In genomic region chr1:7561331-7561921, GRCh38 we compare ENCODE assay signal across 9 cellular contexts.
A peak's percentile ranks its signal among the peaks of the same experiment; 100 is the strongest.
DNase-seq lines count a peak whose midpoint lies in the region; ATAC-seq and TF ChIP-seq lines count a peak whose summit lies in the region.
"Had no signal": no experiment of that assay in that cellular context is flagged by ENCODE, and none has a peak within 500 bp of the region (broad histone marks: within the 10 kb centered on the region; RNA-seq: fewer than 3 reads in every experiment).

No MANE protein-coding gene starts in this region.

- no peaks in the 10 kb centered on the region for H3K4me1 Mint-ChIP-seq in activated T-cell treated with anti-CD3 and anti-CD28 coated beads, Interleukin-2, amount 50 U/mL, for 72 hours (ENCODE audit: low read depth)
- H3K4me1 Mint-ChIP-seq in activated T-cell treated with anti-CD3 and anti-CD28 coated beads, Interleukin-2, amount 50 U/mL, for 24 hours (ENCODE audit: low read depth): no peaks in the 10 kb centered on the region
- no peaks in the 10 kb centered on the region for H3K4me1 Mint-ChIP-seq in naive thymus-derived CD4-positive, alpha-beta T cell

- ATAC-seq in activated T-cell treated with anti-CD3 and anti-CD28 coated beads, Interleukin-2, amount 50 U/mL, for 72 hours (replicated peaks in 1 of 2): peak; percentile 45 to 50
- peak; percentile 51 for ATAC-seq in foreskin keratinocyte
- peak; percentile 36 for ATAC-seq in stimulated activated naive CD8-positive, alpha-beta T cell treated with anti-CD3 and anti-CD28 coated beads, Interleukin-15, Interleukin-2, amounts not matched to agents 100 U/mL and 50 U/mL, for 24 hours
- ATAC-seq in naive thymus-derived CD4-positive, alpha-beta T cell: no peak
- ATAC-seq in HG02970 (IDR thresholded peaks at IDR 0.05; ENCODE audit: low FRiP score, unreplicated experiment): no peak

- H3K4me3 ChIP-seq in naive thymus-derived CD4-positive, alpha-beta T cell (ENCODE audit: low read length): no peak overlapping the region

- H3K4me1 ChIP-seq in foreskin keratinocyte: no peaks in the 10 kb centered on the region
- no peaks in the 10 kb centered on the region for H3K4me1 ChIP-seq in naive thymus-derived CD4-positive, alpha-beta T cell (ENCODE audit: control insufficient read depth in 2 of 2, insufficient read depth in 2 of 2, low read length in 2 of 2)

- no peaks in the 10 kb centered on the region for H3K9me3 ChIP-seq in naive thymus-derived CD4-positive, alpha-beta T cell (ENCODE audit: control insufficient read depth in 2 of 3, low read length in 3 of 3)

- peaks cover 7% of the 10 kb centered on the region for H3K27me3 Mint-ChIP-seq in activated T-cell treated with anti-CD3 and anti-CD28 coated beads, Interleukin-2, amount 50 U/mL, for 72 hours (ENCODE audit: low read depth)
- H3K27me3 Mint-ChIP-seq in activated T-cell treated with anti-CD3 and anti-CD28 coated beads, Interleukin-2, amount 50 U/mL, for 24 hours: peaks cover 9% of the 10 kb centered on the region
- H3K27me3 Mint-ChIP-seq in naive thymus-derived CD4-positive, alpha-beta T cell: peaks cover 0 to 4% (median 0%) of the 10 kb centered on the region in 5 donors

- H3K27ac Mint-ChIP-seq in activated T-cell treated with anti-CD3 and anti-CD28 coated beads, Interleukin-2, amount 50 U/mL, for 72 hours: no peak overlapping the region
- no peak overlapping the region for H3K27ac Mint-ChIP-seq in activated T-cell treated with anti-CD3 and anti-CD28 coated beads, Interleukin-2, amount 50 U/mL, for 24 hours
- no peak overlapping the region for H3K27ac Mint-ChIP-seq in naive thymus-derived CD4-positive, alpha-beta T cell

- no peaks in the 10 kb centered on the region for H3K36me3 Mint-ChIP-seq in activated T-cell treated with anti-CD3 and anti-CD28 coated beads, Interleukin-2, amount 50 U/mL, for 72 hours (ENCODE audit: insufficient read depth in 2 of 2)
- H3K36me3 Mint-ChIP-seq in activated T-cell treated with anti-CD3 and anti-CD28 coated beads, Interleukin-2, amount 50 U/mL, for 24 hours (ENCODE audit: low read depth): no peaks in the 10 kb centered on the region
- H3K36me3 Mint-ChIP-seq in naive thymus-derived CD4-positive, alpha-beta T cell: no peaks in the 10 kb centered on the region

- H3K27ac ChIP-seq in foreskin keratinocyte: no peak overlapping the region
- H3K27ac ChIP-seq in naive thymus-derived CD4-positive, alpha-beta T cell (ENCODE audit: low read depth, low read length): no peak overlapping the region
- H3K27ac ChIP-seq: RWPE1 had no signal

- H3K36me3 ChIP-seq in naive thymus-derived CD4-positive, alpha-beta T cell (ENCODE audit: control insufficient read depth in 2 of 3, insufficient read depth in 3 of 3, low read length in 3 of 3): no peaks in the 10 kb centered on the region

- CTCF ChIA-PET in naive thymus-derived CD4-positive, alpha-beta T cell (lab: Charles Lee): no interaction called here

- no peak overlapping the region for H3K4me3 Mint-ChIP-seq in activated T-cell treated with anti-CD3 and anti-CD28 coated beads, Interleukin-2, amount 50 U/mL, for 72 hours
- no peak overlapping the region for H3K4me3 Mint-ChIP-seq in activated T-cell treated with anti-CD3 and anti-CD28 coated beads, Interleukin-2, amount 50 U/mL, for 24 hours
- H3K4me3 Mint-ChIP-seq in naive thymus-derived CD4-positive, alpha-beta T cell: no peak overlapping the region

- POLR2A ChIA-PET in naive thymus-derived CD4-positive, alpha-beta T cell (lab: Charles Lee): no interaction called here

- DNase-seq in activated T-cell treated with anti-CD3 and anti-CD28 coated beads, Interleukin-2, amount 50 U/mL, for 72 hours: peak; percentile 23 to 26
- no peak for DNase-seq in activated T-cell treated with anti-CD3 and anti-CD28 coated beads, Interleukin-2, amount 50 U/mL, for 24 hours
- DNase-seq in OCI-M1 (lab: John Stamatoyannopoulos, UW) (peak; percentile 15), foreskin keratinocyte (no peak), NCI-H2081 (lab: John Stamatoyannopoulos, UW) (no peak)
- DNase-seq in stimulated activated naive CD8-positive, alpha-beta T cell treated with anti-CD3 and anti-CD28 coated beads, Interleukin-15, Interleukin-2, amounts not matched to agents 100 U/mL and 50 U/mL, for 24 hours: peak; percentile 18
- no peak for DNase-seq in naive thymus-derived CD4-positive, alpha-beta T cell

- no peaks in the 10 kb centered on the region for H3K9me3 Mint-ChIP-seq in activated T-cell treated with anti-CD3 and anti-CD28 coated beads, Interleukin-2, amount 50 U/mL, for 72 hours
- no peaks in the 10 kb centered on the region for H3K9me3 Mint-ChIP-seq in activated T-cell treated with anti-CD3 and anti-CD28 coated beads, Interleukin-2, amount 50 U/mL, for 24 hours
- H3K9me3 Mint-ChIP-seq in naive thymus-derived CD4-positive, alpha-beta T cell: no peaks in the 10 kb centered on the region

- peak; percentile 57 for TF ChIP-seq CTCF in foreskin keratinocyte (conservative IDR thresholded peaks at IDR 0.05)

- intact Hi-C loops in naive thymus-derived CD4-positive, alpha-beta T cell (cut with micrococcal nuclease): no loop called here

- peaks cover 36% of the 10 kb centered on the region for H3K27me3 ChIP-seq in foreskin keratinocyte
- H3K27me3 ChIP-seq in naive thymus-derived CD4-positive, alpha-beta T cell (ENCODE audit: control insufficient read depth in 2 of 2, insufficient read depth in 2 of 2, low read length in 2 of 2): no peaks in the 10 kb centered on the region

Comparison
In these comparisons a context has a peak if more than half of its experiments do, and no peak if none do; other contexts are left out.
1. DNase-seq: peak in activated T-cell treated with anti-CD3 and anti-CD28 coated beads, Interleukin-2, amount 50 U/mL, for 72 hours (2 of 2), OCI-M1 (single experiment) and stimulated activated naive CD8-positive, alpha-beta T cell treated with anti-CD3 and anti-CD28 coated beads, Interleukin-15, Interleukin-2, amounts not matched to agents 100 U/mL and 50 U/mL, for 24 hours (single experiment); none in activated T-cell treated with anti-CD3 and anti-CD28 coated beads, Interleukin-2, amount 50 U/mL, for 24 hours (single experiment), foreskin keratinocyte (0 of 2), NCI-H2081 (0 of 2) and naive thymus-derived CD4-positive, alpha-beta T cell (0 of 9).
2. ATAC-seq: peak in activated T-cell treated with anti-CD3 and anti-CD28 coated beads, Interleukin-2, amount 50 U/mL, for 72 hours (2 of 2), foreskin keratinocyte (single experiment) and stimulated activated naive CD8-positive, alpha-beta T cell treated with anti-CD3 and anti-CD28 coated beads, Interleukin-15, Interleukin-2, amounts not matched to agents 100 U/mL and 50 U/mL, for 24 hours (single experiment); none in naive thymus-derived CD4-positive, alpha-beta T cell (single experiment) and HG02970 (single experiment).